ENCODE assay signal across 8 cellular contexts in genomic region chr5:181260720-181261319, GRCh38. TPM values are rescaled to one million over a fixed set of nuclear protein-coding genes. Genes with fewer than 3 reads are reported as not detected.
DNase-seq lines count a peak whose midpoint lies in the region; ATAC-seq, FAIRE-seq and TF ChIP-seq lines count a peak whose summit lies in the region.

TRIM52 (minus strand) TSS chr5:181261143; CDS start chr5:181260813, 330 bp downstream.

- no peak within 1 kb of the TSS for H2BK120ac ChIP-seq in H1 (replicated peaks; ENCODE audit: low read depth, low read length)

- no peak within 1 kb of the TSS; the same call in 1 of the 2 replicates for H2BK12ac ChIP-seq in H1 (ENCODE audit: low read depth, low read length)

- H3K4ac ChIP-seq in H1 (replicated peaks; ENCODE audit: insufficient read length, low read depth, low read length): no peak within 1 kb of the TSS

- no peak within 1 kb of the TSS for H2BK20ac ChIP-seq in H1 (ENCODE audit: low read length)

- peak in 1 of 2 experiments; percentile 81; a peak in 2 of 3 replicates for TF ChIP-seq POLR2A in H1 (IDR thresholded peaks at IDR 0.05; ENCODE audit: control extremely low read depth in 1 of 2, low read depth in 2 of 2, low read length in 2 of 2)

- peaks cover 12% of the 10 kb centered on the region for H3K23me2 ChIP-seq in H1 (ENCODE audit: low read depth, low read length)

- H3K9ac ChIP-seq in H1 (replicated peaks in 1 of 4; ENCODE audit: extremely low read depth in 1 of 4, low read depth in 3 of 4, low read length in 3 of 4): peak within 1 kb of the TSS; percentile 61 to 95 (median 66)

- no peak; a peak in 1 of 4 replicates for TF ChIP-seq RAD21 in H1 (IDR thresholded peaks at IDR 0.05 in 1 of 2, conservative IDR thresholded peaks at IDR 0.05 in 1 of 2; ENCODE audit: low read depth in 2 of 2, low read length in 2 of 2)

- DNase-seq in AG09309 (ENCODE audit: low read depth) (peak; percentile 61), HK-2 (ENCODE audit: unreplicated experiment) (peak; percentile 82), H1 (ENCODE audit: low read depth in 1 of 2, low spot score in 2 of 2) (peak; percentile 83 to 94), middle frontal gyrus (ENCODE audit: extremely low spot score, low spot score) (peak; percentile 88), NCI-H1105 (lab: John Stamatoyannopoulos, UW) (no peak)
- peak; percentile 88 to 90 for DNase-seq in activated CD4-positive, alpha-beta T cell treated with anti-CD3 and anti-CD28 coated beads, Interleukin-2, amount 50 U/mL, for 48 hours
- DNase-seq in stimulated activated CD8-positive, alpha-beta memory T cell treated with anti-CD3 and anti-CD28 coated beads, Interleukin-4, amount 100 ng/mL, for 1 hour (ENCODE audit: low read depth in 2 of 2, low spot score in 1 of 2): peak; percentile 73 to 81

- TF ChIP-seq CTCF in AG09309 (IDR thresholded peaks at IDR 0.05; ENCODE audit: control insufficient read depth, insufficient read depth, low read depth, low read length, missing control alignments): no peak
- TF ChIP-seq CTCF in H1 (IDR thresholded peaks at IDR 0.05; ENCODE audit: control extremely low read depth in 1 of 3, insufficient read depth in 1 of 3, low read depth in 1 of 3, low read length in 3 of 3): peak in 1 of 3 experiments; percentile 15; a peak in 1 of 4 replicates

- H4K5ac ChIP-seq in H1 (ENCODE audit: insufficient read length, low read depth, low read length): peak within 1 kb of the TSS; percentile 71

- H3K4me1 ChIP-seq in H1 (replicated peaks in 1 of 4; ENCODE audit: control insufficient read depth in 3 of 4, insufficient read depth in 4 of 4, low read length in 3 of 4): peaks cover 4 to 10% (median 6%) of the 10 kb centered on the region in 4 experiments; a peak in 6 of 7 replicates

- H3K79me2 ChIP-seq in H1 (ENCODE audit: control insufficient read depth in 1 of 2, insufficient read depth in 2 of 2, low read length in 2 of 2): peaks cover 3 to 41% of the 10 kb centered on the region in 2 experiments; a peak in 2 of 4 replicates

- H3K9me3 ChIP-seq in H1 (ENCODE audit: insufficient read depth in 2 of 2, low read depth in 1 of 2, low read length in 1 of 2): no peaks in the 10 kb centered on the region

- H4K91ac ChIP-seq in H1 (replicated peaks; ENCODE audit: insufficient read length, low read length): peak within 1 kb of the TSS; percentile 71

- peak within 1 kb of the TSS; percentile 44; the same call in 1 of the 2 replicates for H3K27ac ChIP-seq in H1 (ENCODE audit: low read depth, low read length)

- H3K4me3 ChIP-seq in AG09309 (ENCODE audit: control insufficient read depth, low read depth, low read length) (peak within 1 kb of the TSS; percentile 82), H1 (ENCODE audit: extremely low read depth in 1 of 4, insufficient read depth in 2 of 4, low read depth in 3 of 4, low read length in 4 of 4) (peak within 1 kb of the TSS; percentile 76 to 92 (median 86))

- H2BK5ac ChIP-seq in H1 (ENCODE audit: low read depth, low read length): peak within 1 kb of the TSS; percentile 63; the same call in 1 of the 2 replicates

- no peak within 1 kb of the TSS for H2BK15ac ChIP-seq in H1 (ENCODE audit: low read length)

- no peak within 1 kb of the TSS for H3K23ac ChIP-seq in H1 (ENCODE audit: insufficient read length)

- peak within 1 kb of the TSS; percentile 93 for H4K8ac ChIP-seq in H1 (ENCODE audit: extremely low read depth, insufficient read depth, low read length)

- peak within 1 kb of the TSS; percentile 39 for H3K18ac ChIP-seq in H1 (ENCODE audit: extremely low read depth, low read length)

- H3K36me3 ChIP-seq in H1 (ENCODE audit: control insufficient read depth in 2 of 4, insufficient read depth in 4 of 4, low read length in 3 of 4): peaks cover 0 to 14% (median 7%) of the 10 kb centered on the region in 4 experiments; a peak in 5 of 8 replicates

- TF ChIP-seq EP300 in H1 (IDR thresholded peaks at IDR 0.05; ENCODE audit: borderline replicate concordance in 1 of 2, low read depth in 2 of 2, low read length in 2 of 2): peak in 1 of 2 experiments; percentile 23; a peak in 1 of 3 replicates

- peaks cover 0 to 1% (median 0%) of the 10 kb centered on the region in 4 experiments; a peak in 1 of 7 replicates for H3K27me3 ChIP-seq in H1 (replicated peaks in 1 of 4; ENCODE audit: control insufficient read depth in 3 of 4, extremely low read depth in 1 of 4, insufficient read depth in 3 of 4, low read length in 3 of 4)

- 1% methylated on average over 31 of the region's 43 CpGs; no CpG with 5 or more reads in 1 of the 2 experiments for WGBS in H1 (ENCODE audit: extremely low coverage in 1 of 2, insufficient coverage in 1 of 2, insufficient read length in 1 of 2, insufficient replicate concordance in 2 of 2, low coverage in 1 of 2, low lambda C conversion rate in 2 of 2, missing lambda C conversion rate in 1 of 2), 2 experiments

- peak within 1 kb of the TSS; percentile 75; the same call in 1 of the 2 replicates for H2AFZ ChIP-seq in H1 (ENCODE audit: low read length)

- H3K79me1 ChIP-seq in H1 (ENCODE audit: low read depth, low read length): peaks cover 15% of the 10 kb centered on the region

- peak; percentile 84 for ATAC-seq in GM19452 (IDR thresholded peaks at IDR 0.05; ENCODE audit: unreplicated experiment)

- FAIRE-seq in H1 (lab: Jason Lieb, UNC): no peak

- H2AK5ac ChIP-seq in H1 (ENCODE audit: low read depth, low read length): no peak within 1 kb of the TSS

- peak within 1 kb of the TSS; percentile 65 for H3K56ac ChIP-seq in H1 (replicated peaks; ENCODE audit: insufficient read length, low read depth, low read length)

- CTCF ChIA-PET in H1 (lab: Charles Lee; ENCODE audit: partially characterized antibody): interaction anchor here (0.7 to 2.6 kb wide), 6 partner anchors 9 to 76 kb away, joined by 3 to 14 read pairs (median 3); no protein-coding TSS in a partner anchor

- H3K14ac ChIP-seq in H1 (ENCODE audit: insufficient read length): no peak within 1 kb of the TSS

- peaks cover 8 to 17% of the 10 kb centered on the region in 2 experiments for H4K20me1 ChIP-seq in H1 (replicated peaks in 1 of 2; ENCODE audit: control insufficient read depth in 1 of 2, insufficient read depth in 2 of 2, low read length in 2 of 2)

- peak within 1 kb of the TSS; percentile 86 to 98 for H3K4me2 ChIP-seq in H1 (ENCODE audit: insufficient read depth in 1 of 2, low read depth in 2 of 2, low read length in 2 of 2)

- POLR2A ChIA-PET in H1 (lab: Charles Lee; ENCODE audit: partially characterized antibody): interaction anchor here (0.6 to 34.2 kb wide), 9 partner anchors 12 to 76 kb away, joined by 3 to 1334 read pairs (median 5); partner anchors contain the start of genes RACK1, TRIM41 and TRIM7

TF ChIP-seq in H1, 55 proteins besides CTCF, POLR2A, EP300 and RAD21 (continues in another document):
- TF ChIP-seq SP2 (IDR thresholded peaks at IDR 0.05; ENCODE audit: low read length): peak; percentile 95
- TF ChIP-seq ASH2L (IDR thresholded peaks at IDR 0.05; ENCODE audit: low read length): peak; percentile 97
- TF ChIP-seq SIRT6 (IDR thresholded peaks at IDR 0.05; ENCODE audit: low read length): no peak
- no peak for TF ChIP-seq KDM1A (IDR thresholded peaks at IDR 0.05; ENCODE audit: borderline replicate concordance, low read length)
- no peak for TF ChIP-seq NRF1 (IDR thresholded peaks at IDR 0.05; ENCODE audit: low read depth, low read length)
- TF ChIP-seq CEBPB (IDR thresholded peaks at IDR 0.05; ENCODE audit: low read depth, low read length): no peak
- peak; percentile 99 for TF ChIP-seq SAP30 (IDR thresholded peaks at IDR 0.05; ENCODE audit: insufficient read depth, insufficient replicate concordance, low read length)
- TF ChIP-seq, protein P1, sequence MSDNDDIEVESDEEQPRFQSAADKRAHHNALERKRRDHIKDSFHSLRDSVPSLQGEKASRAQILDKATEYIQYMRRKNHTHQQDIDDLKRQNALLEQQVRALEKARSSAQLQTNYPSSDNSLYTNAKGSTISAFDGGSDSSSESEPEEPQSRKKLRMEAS (IDR thresholded peaks at IDR 0.05): peak; percentile 88
- TF ChIP-seq, protein P2, sequence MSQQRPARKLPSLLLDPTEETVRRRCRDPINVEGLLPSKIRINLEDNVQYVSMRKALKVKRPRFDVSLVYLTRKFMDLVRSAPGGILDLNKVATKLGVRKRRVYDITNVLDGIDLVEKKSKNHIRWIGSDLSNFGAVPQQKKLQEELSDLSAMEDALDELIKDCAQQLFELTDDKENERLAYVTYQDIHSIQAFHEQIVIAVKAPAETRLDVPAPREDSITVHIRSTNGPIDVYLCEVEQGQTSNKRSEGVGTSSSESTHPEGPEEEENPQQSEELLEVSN (IDR thresholded peaks at IDR 0.05): no peak
- peak; percentile 87 for TF ChIP-seq KDM4A (IDR thresholded peaks at IDR 0.05; ENCODE audit: low read depth, low read length, severe bottlenecking)
- peak; percentile 98 for TF ChIP-seq TAF1 (IDR thresholded peaks at IDR 0.05; ENCODE audit: low read depth, low read length)
- TF ChIP-seq KDM5A (IDR thresholded peaks at IDR 0.05; ENCODE audit: low read length): peak; percentile 68
- no peak for TF ChIP-seq SIX5 (IDR thresholded peaks at IDR 0.05; ENCODE audit: low read depth, low read length)
- TF ChIP-seq SP1 (IDR thresholded peaks at IDR 0.05; ENCODE audit: low read depth, low read length): no peak
- TF ChIP-seq, protein P3, sequence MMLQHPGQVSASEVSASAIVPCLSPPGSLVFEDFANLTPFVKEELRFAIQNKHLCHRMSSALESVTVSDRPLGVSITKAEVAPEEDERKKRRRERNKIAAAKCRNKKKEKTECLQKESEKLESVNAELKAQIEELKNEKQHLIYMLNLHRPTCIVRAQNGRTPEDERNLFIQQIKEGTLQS (IDR thresholded peaks at IDR 0.05; ENCODE audit: insufficient read depth, low read depth, low read length): no peak
- TF ChIP-seq TBP (IDR thresholded peaks at IDR 0.05; ENCODE audit: low read depth, low read length): peak; percentile 95
- no peak for TF ChIP-seq RNF2 (IDR thresholded peaks at IDR 0.05; ENCODE audit: borderline replicate concordance, low read depth, low read length, missing control alignments, poor library complexity, severe bottlenecking)
- TF ChIP-seq GTF2F1 (IDR thresholded peaks at IDR 0.05; ENCODE audit: borderline replicate concordance, low read depth, low read length): no peak
- no peak for TF ChIP-seq HDAC6 (IDR thresholded peaks at IDR 0.05; ENCODE audit: low read depth, low read length)

RNA-seq across cellular contexts. Expression of gene TRIM52, which starts in this region (rescaled TPM):
- total RNA-seq in H1 (2021; fragmentation: NEBNext Ultra II Directional; extraction: Animal tissue kit (Norgen Biotek cat#: 25700)): 5.7 and 6.2 TPM in 2 replicates
- 2.3 and 4.2 TPM in 2 replicates for polyA plus RNA-seq in H1 (2011; rRNA removed)
- 6.2 TPM for polyA plus RNA-seq in H1 (2011; cell fraction: cytosol; rRNA removed)
- 6.8 TPM for polyA plus RNA-seq in H1 (2011; cell fraction: nucleus; rRNA removed)
- 8.8 to 10.6 TPM (median 9.8 TPM) in 4 replicates for polyA plus RNA-seq in H1 (2012, experiment 1 of 2)
- 0.70 TPM for polyA plus RNA-seq in H1 (2012, experiment 2 of 2)
- 5.1 TPM for polyA plus RNA-seq in H1 (2013, experiment 1 of 2)
- 4.3 TPM for polyA plus RNA-seq in H1 (2013, experiment 2 of 2)
- 5.5 and 6.2 TPM in 2 replicates for polyA minus RNA-seq in H1 (2011; rRNA and poly(A)+ RNA removed)
- polyA minus RNA-seq in H1 (2011; cell fraction: cytosol; rRNA and poly(A)+ RNA removed): 2.3 TPM
- polyA minus RNA-seq in H1 (2011; cell fraction: nucleus; rRNA and poly(A)+ RNA removed): 4.6 TPM
